18 cellular contexts compared by ENCODE assay signal in genomic region chr20:10658051-10658823, GRCh38. TPM values are rescaled to one million over a fixed set of nuclear protein-coding genes. Genes with fewer than 3 reads are reported as not detected.
DNase-seq lines count a peak whose midpoint lies in the region; ATAC-seq and TF ChIP-seq lines count a peak whose summit lies in the region.
"Had no signal": no experiment of that assay in that cellular context is flagged by ENCODE, and none has a peak within 500 bp of the region (broad histone marks: within the 10 kb centered on the region; RNA-seq: fewer than 3 reads in every experiment).

No MANE protein-coding gene starts in this region.

- no peaks in the 10 kb centered on the region for H3K9me2 ChIP-seq in GM23248 (ENCODE audit: insufficient read depth)
- H3K9me2 ChIP-seq: SK-N-SH had no signal

- no peak overlapping the region for H3K23ac ChIP-seq in mesenchymal stem cell (ENCODE audit: low read length in 2 of 2)

- ATAC-seq in stimulated activated memory B cell treated with anti-CD40 and anti-IgM and Interleukin-4, amounts not matched to agents 10 μg/mL and 1 μg/mL and 100 μg/mL, for 72 hours, result peak; percentile 32
- ATAC-seq in HG02970 (IDR thresholded peaks at IDR 0.05; ENCODE audit: low FRiP score, unreplicated experiment), result no peak
- ATAC-seq in HG02840 (IDR thresholded peaks at IDR 0.05; ENCODE audit: low FRiP score, unreplicated experiment), result no peak
- ATAC-seq: Panc1 had no signal

- H2BK12ac ChIP-seq in mesenchymal stem cell (ENCODE audit: low read length in 2 of 2), result no peak overlapping the region

- no peaks in the 10 kb centered on the region for H3K27me3 Mint-ChIP-seq in brain
- peaks cover 78% of the 10 kb centered on the region for H3K27me3 Mint-ChIP-seq in stimulated activated memory B cell treated with anti-CD40 and anti-IgM and Interleukin-4, amounts not matched to agents 10 μg/mL and 1 μg/mL and 100 μg/mL, for 72 hours

- peak overlapping the region in 3 of 5 experiments; percentile 18 to 60 (median 29) for H3K27ac Mint-ChIP-seq in brain
- H3K27ac Mint-ChIP-seq in stimulated activated memory B cell treated with anti-CD40 and anti-IgM and Interleukin-4, amounts not matched to agents 10 μg/mL and 1 μg/mL and 100 μg/mL, for 72 hours, result no peak overlapping the region
- H3K27ac Mint-ChIP-seq: naive B cell had no signal

- H3K36me3 ChIP-seq in GM23248 (ENCODE audit: low read depth) (no peaks in the 10 kb centered on the region), mesenchymal stem cell (ENCODE audit: control insufficient read depth in 1 of 2, insufficient read depth in 2 of 2, low read depth in 1 of 2, low read length in 2 of 2) (peaks cover 53 to 84% of the 10 kb centered on the region in 2 experiments)

- no peak overlapping the region for H3K4ac ChIP-seq in mesenchymal stem cell (ENCODE audit: low read depth in 1 of 2, low read length in 2 of 2)

- no peak overlapping the region for H4K8ac ChIP-seq in mesenchymal stem cell (ENCODE audit: low read length)

- no peak overlapping the region for H3K18ac ChIP-seq in mesenchymal stem cell (ENCODE audit: low read depth in 1 of 2, low read length in 2 of 2)

- peaks cover 34% of the 10 kb centered on the region for H3K79me1 ChIP-seq in mesenchymal stem cell (replicated peaks; ENCODE audit: low read length, poor library complexity, severe bottlenecking)

- DNase-seq in GM23248 (peak; percentile 59), mesenchymal stem cell (no peak), GM10266 (ENCODE audit: extremely low spot score) (no peak)
- no peak for DNase-seq in activated T-cell treated with anti-CD3 and anti-CD28 coated beads, Interleukin-2, amount 50 U/mL, for 48 hours
- DNase-seq: activated CD4-positive, alpha-beta T cell treated with anti-CD3 and anti-CD28 coated beads for 48 hours; activated naive CD4-positive, alpha-beta T cell; head of caudate nucleus; KG1; naive B cell; NCI-H1092; NCI-H774; SK-N-SH had no signal

- no peaks in the 10 kb centered on the region for H3K79me2 ChIP-seq in GM23248 (ENCODE audit: insufficient read depth)

- no peaks in the 10 kb centered on the region for H3K9me3 ChIP-seq in GM23248 (ENCODE audit: low read depth)
- H3K9me3 ChIP-seq in mesenchymal stem cell (ENCODE audit: control insufficient read depth, low read length), result peaks cover 4% of the 10 kb centered on the region
- H3K9me3 ChIP-seq: SK-N-SH had no signal

- in situ Hi-C loops in GM23248 (cut with MboI), result loop anchor here (25.0 kb wide), 1 partner anchor 879 kb away; no protein-coding TSS in a partner anchor

- H2BK5ac ChIP-seq in mesenchymal stem cell (ENCODE audit: low read depth, low read length, poor library complexity, severe bottlenecking), result no peak overlapping the region

- 71 to 75% methylated on average over 13 of the region's 13 CpGs for WGBS in GM23248 (ENCODE audit: low coverage in 1 of 2, low lambda C conversion rate in 2 of 2, missing lambda C conversion rate in 2 of 2), 2 experiments
- 98% methylated on average over 12 of the region's 13 CpGs for WGBS in mesenchymal stem cell

- H3K27me3 ChIP-seq in GM23248 (replicated peaks; ENCODE audit: insufficient read depth) (no peaks in the 10 kb centered on the region), mesenchymal stem cell (ENCODE audit: control insufficient read depth in 1 of 2, insufficient read depth in 1 of 2, low read length in 2 of 2) (no peaks in the 10 kb centered on the region)

- no peak overlapping the region for H3K27ac ChIP-seq in GM23248
- no peak overlapping the region for H3K27ac ChIP-seq in mesenchymal stem cell (ENCODE audit: low read length, poor library complexity, severe bottlenecking)

- H3K9ac ChIP-seq in GM23248 (no peak overlapping the region), mesenchymal stem cell (ENCODE audit: low read length) (no peak overlapping the region)
- H3K9ac ChIP-seq: SK-N-SH had no signal

- peak overlapping the region; percentile 34 for H4K91ac ChIP-seq in mesenchymal stem cell (ENCODE audit: low read length)

- no peaks in the 10 kb centered on the region for H3F3A ChIP-seq in GM23248 (ENCODE audit: insufficient read depth)

- H2AFZ ChIP-seq in GM23248 (no peak overlapping the region), mesenchymal stem cell (ENCODE audit: low read depth, low read length) (no peak overlapping the region)

- no peak overlapping the region for H2BK120ac ChIP-seq in mesenchymal stem cell (ENCODE audit: low read depth, low read length)

- H3K36me3 Mint-ChIP-seq in brain, result peaks cover 88% of the 10 kb centered on the region
- H3K36me3 Mint-ChIP-seq in stimulated activated memory B cell treated with anti-CD40 and anti-IgM and Interleukin-4, amounts not matched to agents 10 μg/mL and 1 μg/mL and 100 μg/mL, for 72 hours, result no peaks in the 10 kb centered on the region
- H3K36me3 Mint-ChIP-seq: naive B cell had no signal

- H2BK15ac ChIP-seq in mesenchymal stem cell (ENCODE audit: low read depth, poor library complexity, severe bottlenecking), result no peak overlapping the region

- H3K14ac ChIP-seq in mesenchymal stem cell (ENCODE audit: low read length in 2 of 2), result no peak overlapping the region

- H3K4me1 Mint-ChIP-seq in brain, result peaks cover 70% of the 10 kb centered on the region
- H3K4me1 Mint-ChIP-seq in stimulated activated memory B cell treated with anti-CD40 and anti-IgM and Interleukin-4, amounts not matched to agents 10 μg/mL and 1 μg/mL and 100 μg/mL, for 72 hours, result peaks cover 7% of the 10 kb centered on the region
- H3K4me1 Mint-ChIP-seq: naive B cell had no signal

- H3K4me2 ChIP-seq in GM23248 (ENCODE audit: unreplicated experiment) (no peak overlapping the region), mesenchymal stem cell (ENCODE audit: low read length, poor library complexity, severe bottlenecking) (no peak overlapping the region)
- H3K4me2 ChIP-seq: SK-N-SH had no signal

- TF ChIP-seq CTCF in brain (conservative IDR thresholded peaks at IDR 0.05) (no peak), GM10266 (IDR thresholded peaks at IDR 0.05; ENCODE audit: control insufficient read depth, insufficient read depth, low read depth, missing control alignments) (no peak)

- H2AK5ac ChIP-seq in mesenchymal stem cell (ENCODE audit: low read length, severe bottlenecking), result peak overlapping the region; percentile 41

- H3K4me3 ChIP-seq in GM23248 (no peak overlapping the region), mesenchymal stem cell (ENCODE audit: insufficient read depth in 1 of 2, low read depth in 1 of 2, low read length in 2 of 2) (no peak overlapping the region)
- H3K4me3 ChIP-seq: lung had no signal

- no peaks in the 10 kb centered on the region for H4K20me1 ChIP-seq in GM23248 (ENCODE audit: insufficient read depth)

- H3K4me3 Mint-ChIP-seq in brain, result no peak overlapping the region
- no peak overlapping the region for H3K4me3 Mint-ChIP-seq in stimulated activated memory B cell treated with anti-CD40 and anti-IgM and Interleukin-4, amounts not matched to agents 10 μg/mL and 1 μg/mL and 100 μg/mL, for 72 hours
- H3K4me3 Mint-ChIP-seq: naive B cell had no signal

- H3K4me1 ChIP-seq in GM23248 (ENCODE audit: insufficient read depth) (peaks cover 8% of the 10 kb centered on the region), mesenchymal stem cell (ENCODE audit: control insufficient read depth, insufficient read depth, low read depth, low read length) (peaks cover 26% of the 10 kb centered on the region)

- no peaks in the 10 kb centered on the region for H3K9me3 Mint-ChIP-seq in brain
- peaks cover 3% of the 10 kb centered on the region for H3K9me3 Mint-ChIP-seq in stimulated activated memory B cell treated with anti-CD40 and anti-IgM and Interleukin-4, amounts not matched to agents 10 μg/mL and 1 μg/mL and 100 μg/mL, for 72 hours

RNA-seq across cellular contexts. Expression of gene JAG1, which starts 15.6 kb away (rescaled TPM):
- 4.8 and 8.4 TPM in 2 replicates for total RNA-seq in GM23248 (2014; rRNA removed; shearing (Covaris generic))
- polyA plus RNA-seq in GM23248 (2016; fragmentation: Nextera tagmentation; extraction: Ambion mirVana) (0.98 and 1.2 TPM in 2 replicates), brain (ENCODE audit: insufficient read depth, low read depth, low replicate concordance) (15.6 TPM)
- 13.2 TPM for polyA plus RNA-seq in mesenchymal stem cell (2013, experiment 1 of 2)
- polyA plus RNA-seq in mesenchymal stem cell (2013, experiment 2 of 2), result 12.6 TPM
